Comparison of ENCODE assay signal across 1 cellular context in genomic region chr5:88724201-88724600, GRCh38.
TF ChIP-seq lines count a peak whose summit lies in the region.

No MANE protein-coding gene starts in this region.

TF ChIP-seq in HCT116, 20 proteins besides CTCF, POLR2A, EP300 and RAD21 (continued from another document):
- TF ChIP-seq EZH2phosphoT487 (IDR thresholded peaks at IDR 0.05; ENCODE audit: borderline replicate concordance): no peak
- no peak for TF ChIP-seq ELF1 (IDR thresholded peaks at IDR 0.05; ENCODE audit: borderline replicate concordance, low read depth)
- TF ChIP-seq CEBPB (IDR thresholded peaks at IDR 0.05; ENCODE audit: low read depth): no peak
- TF ChIP-seq CBX3 (IDR thresholded peaks at IDR 0.05; ENCODE audit: low read depth): no peak
- no peak for TF ChIP-seq SP1 (IDR thresholded peaks at IDR 0.05; ENCODE audit: low read depth)
- no peak for TF ChIP-seq YY1 (IDR thresholded peaks at IDR 0.05; ENCODE audit: extremely low read depth, insufficient replicate concordance, low read depth, low read length)
TF ChIP-seq in HCT116: peak in this region for 0.
